ENCODE assay signal across 1 cellular context in the genomic region with DNA sequence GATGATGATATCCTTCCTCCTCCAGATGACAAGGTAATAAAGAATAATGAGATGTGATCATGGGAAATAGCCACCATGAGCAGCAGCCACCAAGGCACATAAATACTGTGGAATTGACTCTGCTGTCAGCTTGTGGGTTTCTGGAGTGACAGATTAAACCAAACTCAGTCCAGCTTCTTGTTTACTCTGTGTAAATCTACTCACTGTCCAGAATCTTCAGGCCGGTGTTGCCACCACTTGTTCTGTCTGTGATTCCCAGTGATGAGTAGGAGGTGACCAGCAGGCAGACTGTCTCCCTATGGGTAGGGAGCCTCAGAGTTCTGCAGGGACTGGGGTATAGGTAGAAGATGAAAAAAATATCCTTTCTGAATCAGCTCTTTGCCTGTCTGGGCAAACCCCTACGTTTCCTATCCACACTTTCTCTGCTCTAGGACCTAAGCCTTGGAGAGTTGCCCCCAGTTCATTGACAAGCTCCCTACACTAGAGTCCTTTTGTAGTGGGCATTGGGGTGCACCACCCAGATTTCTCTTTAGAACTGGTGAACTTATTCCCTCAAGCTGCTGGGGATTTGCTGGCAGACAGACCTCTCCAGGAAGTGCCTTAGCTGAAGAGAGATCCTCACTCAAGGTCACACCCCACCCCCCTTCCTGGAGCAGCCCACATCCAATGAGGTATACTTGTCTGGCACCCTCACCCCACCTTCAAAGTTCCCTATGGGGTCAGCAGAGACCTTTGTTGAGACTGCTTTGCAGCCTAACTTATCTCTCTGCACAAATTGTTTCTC.
TF ChIP-seq lines count a peak whose summit lies in the region.

No MANE protein-coding gene starts in this region.

TF ChIP-seq in HepG2, 621 proteins besides CTCF, POLR2A, EP300 and RAD21 (continued from another document and continues in another):
- TF ChIP-seq, protein P1, sequence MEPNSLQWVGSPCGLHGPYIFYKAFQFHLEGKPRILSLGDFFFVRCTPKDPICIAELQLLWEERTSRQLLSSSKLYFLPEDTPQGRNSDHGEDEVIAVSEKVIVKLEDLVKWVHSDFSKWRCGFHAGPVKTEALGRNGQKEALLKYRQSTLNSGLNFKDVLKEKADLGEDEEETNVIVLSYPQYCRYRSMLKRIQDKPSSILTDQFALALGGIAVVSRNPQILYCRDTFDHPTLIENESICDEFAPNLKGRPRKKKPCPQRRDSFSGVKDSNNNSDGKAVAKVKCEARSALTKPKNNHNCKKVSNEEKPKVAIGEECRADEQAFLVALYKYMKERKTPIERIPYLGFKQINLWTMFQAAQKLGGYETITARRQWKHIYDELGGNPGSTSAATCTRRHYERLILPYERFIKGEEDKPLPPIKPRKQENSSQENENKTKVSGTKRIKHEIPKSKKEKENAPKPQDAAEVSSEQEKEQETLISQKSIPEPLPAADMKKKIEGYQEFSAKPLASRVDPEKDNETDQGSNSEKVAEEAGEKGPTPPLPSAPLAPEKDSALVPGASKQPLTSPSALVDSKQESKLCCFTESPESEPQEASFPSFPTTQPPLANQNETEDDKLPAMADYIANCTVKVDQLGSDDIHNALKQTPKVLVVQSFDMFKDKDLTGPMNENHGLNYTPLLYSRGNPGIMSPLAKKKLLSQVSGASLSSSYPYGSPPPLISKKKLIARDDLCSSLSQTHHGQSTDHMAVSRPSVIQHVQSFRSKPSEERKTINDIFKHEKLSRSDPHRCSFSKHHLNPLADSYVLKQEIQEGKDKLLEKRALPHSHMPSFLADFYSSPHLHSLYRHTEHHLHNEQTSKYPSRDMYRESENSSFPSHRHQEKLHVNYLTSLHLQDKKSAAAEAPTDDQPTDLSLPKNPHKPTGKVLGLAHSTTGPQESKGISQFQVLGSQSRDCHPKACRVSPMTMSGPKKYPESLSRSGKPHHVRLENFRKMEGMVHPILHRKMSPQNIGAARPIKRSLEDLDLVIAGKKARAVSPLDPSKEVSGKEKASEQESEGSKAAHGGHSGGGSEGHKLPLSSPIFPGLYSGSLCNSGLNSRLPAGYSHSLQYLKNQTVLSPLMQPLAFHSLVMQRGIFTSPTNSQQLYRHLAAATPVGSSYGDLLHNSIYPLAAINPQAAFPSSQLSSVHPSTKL (CRISPR knock-in tag; IDR thresholded peaks at IDR 0.05): peak; percentile 61; the same call in 1 of the 2 replicates
- TF ChIP-seq RFX3 (CRISPR knock-in tag; IDR thresholded peaks at IDR 0.05) (no peak), GATAD2A (CRISPR knock-in tag; IDR thresholded peaks at IDR 0.05) (peak; percentile 44; the same call in 1 of the 2 replicates), ZNF879 (CRISPR knock-in tag; IDR thresholded peaks at IDR 0.05) (no peak), KMT2A (CRISPR knock-in tag; IDR thresholded peaks at IDR 0.05) (no peak), MATR3 (CRISPR knock-in tag; IDR thresholded peaks at IDR 0.05) (no peak), MBD4 (IDR thresholded peaks at IDR 0.05; ENCODE audit: borderline replicate concordance, low read length) (no peak), NAIF1 (CRISPR knock-in tag; IDR thresholded peaks at IDR 0.05; ENCODE audit: borderline replicate concordance) (no peak), MTF2 (CRISPR knock-in tag; IDR thresholded peaks at IDR 0.05; ENCODE audit: borderline replicate concordance) (no peak), ZNF124 (CRISPR knock-in tag; IDR thresholded peaks at IDR 0.05) (no peak), RBAK (CRISPR knock-in tag; IDR thresholded peaks at IDR 0.05) (no peak), PAX8 (CRISPR knock-in tag; IDR thresholded peaks at IDR 0.05; ENCODE audit: borderline replicate concordance) (no peak), PHB2 (IDR thresholded peaks at IDR 0.05; ENCODE audit: partially characterized antibody) (no peak), GTF2F1 (IDR thresholded peaks at IDR 0.05; ENCODE audit: low read length) (no peak), THYN1 (CRISPR knock-in tag; IDR thresholded peaks at IDR 0.05; ENCODE audit: borderline replicate concordance, low read depth) (no peak), ZBTB7B (CRISPR knock-in tag; IDR thresholded peaks at IDR 0.05) (peak; percentile 33; the same call in 1 of the 2 replicates), ZNF589 (CRISPR knock-in tag; conservative IDR thresholded peaks at IDR 0.05) (no peak), ZNF225 (CRISPR knock-in tag; IDR thresholded peaks at IDR 0.05) (no peak), ZNF329 (CRISPR knock-in tag; IDR thresholded peaks at IDR 0.05; ENCODE audit: low read depth) (no peak), GTF3A (CRISPR knock-in tag; conservative IDR thresholded peaks at IDR 0.05) (no peak), SUZ12 (IDR thresholded peaks at IDR 0.05; ENCODE audit: low read depth, low read length) (no peak), ZMAT3 (CRISPR knock-in tag; conservative IDR thresholded peaks at IDR 0.05) (no peak), MYC (CRISPR knock-in tag; IDR thresholded peaks at IDR 0.05; ENCODE audit: borderline replicate concordance) (no peak), KDM1A (CRISPR knock-in tag; IDR thresholded peaks at IDR 0.05) (no peak), CREB1 (IDR thresholded peaks at IDR 0.05) (no peak), CREB1 (CRISPR knock-in tag; IDR thresholded peaks at IDR 0.05) (no peak), MEIS1 (CRISPR knock-in tag; IDR thresholded peaks at IDR 0.05; ENCODE audit: borderline replicate concordance) (no peak), ZFP36L1 (CRISPR knock-in tag; IDR thresholded peaks at IDR 0.05) (no peak), ZNF556 (CRISPR knock-in tag; IDR thresholded peaks at IDR 0.05; ENCODE audit: borderline replicate concordance) (no peak), PRMT3 (CRISPR knock-in tag; IDR thresholded peaks at IDR 0.05; ENCODE audit: borderline replicate concordance, low read depth) (no peak), ZBTB38 (CRISPR knock-in tag; IDR thresholded peaks at IDR 0.05) (no peak), RXRB (CRISPR knock-in tag; IDR thresholded peaks at IDR 0.05; ENCODE audit: borderline replicate concordance) (no peak; the same call in 1 of the 2 replicates), MIXL1 (CRISPR knock-in tag; IDR thresholded peaks at IDR 0.05) (no peak)
- TF ChIP-seq, protein P2, sequence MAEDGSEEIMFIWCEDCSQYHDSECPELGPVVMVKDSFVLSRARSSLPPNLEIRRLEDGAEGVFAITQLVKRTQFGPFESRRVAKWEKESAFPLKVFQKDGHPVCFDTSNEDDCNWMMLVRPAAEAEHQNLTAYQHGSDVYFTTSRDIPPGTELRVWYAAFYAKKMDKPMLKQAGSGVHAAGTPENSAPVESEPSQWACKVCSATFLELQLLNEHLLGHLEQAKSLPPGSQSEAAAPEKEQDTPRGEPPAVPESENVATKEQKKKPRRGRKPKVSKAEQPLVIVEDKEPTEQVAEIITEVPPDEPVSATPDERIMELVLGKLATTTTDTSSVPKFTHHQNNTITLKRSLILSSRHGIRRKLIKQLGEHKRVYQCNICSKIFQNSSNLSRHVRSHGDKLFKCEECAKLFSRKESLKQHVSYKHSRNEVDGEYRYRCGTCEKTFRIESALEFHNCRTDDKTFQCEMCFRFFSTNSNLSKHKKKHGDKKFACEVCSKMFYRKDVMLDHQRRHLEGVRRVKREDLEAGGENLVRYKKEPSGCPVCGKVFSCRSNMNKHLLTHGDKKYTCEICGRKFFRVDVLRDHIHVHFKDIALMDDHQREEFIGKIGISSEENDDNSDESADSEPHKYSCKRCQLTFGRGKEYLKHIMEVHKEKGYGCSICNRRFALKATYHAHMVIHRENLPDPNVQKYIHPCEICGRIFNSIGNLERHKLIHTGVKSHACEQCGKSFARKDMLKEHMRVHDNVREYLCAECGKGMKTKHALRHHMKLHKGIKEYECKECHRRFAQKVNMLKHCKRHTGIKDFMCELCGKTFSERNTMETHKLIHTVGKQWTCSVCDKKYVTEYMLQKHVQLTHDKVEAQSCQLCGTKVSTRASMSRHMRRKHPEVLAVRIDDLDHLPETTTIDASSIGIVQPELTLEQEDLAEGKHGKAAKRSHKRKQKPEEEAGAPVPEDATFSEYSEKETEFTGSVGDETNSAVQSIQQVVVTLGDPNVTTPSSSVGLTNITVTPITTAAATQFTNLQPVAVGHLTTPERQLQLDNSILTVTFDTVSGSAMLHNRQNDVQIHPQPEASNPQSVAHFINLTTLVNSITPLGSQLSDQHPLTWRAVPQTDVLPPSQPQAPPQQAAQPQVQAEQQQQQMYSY (CRISPR knock-in tag; IDR thresholded peaks at IDR 0.05): no peak
- TF ChIP-seq, protein P3, sequence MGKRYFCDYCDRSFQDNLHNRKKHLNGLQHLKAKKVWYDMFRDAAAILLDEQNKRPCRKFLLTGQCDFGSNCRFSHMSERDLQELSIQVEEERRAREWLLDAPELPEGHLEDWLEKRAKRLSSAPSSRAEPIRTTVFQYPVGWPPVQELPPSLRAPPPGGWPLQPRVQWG (CRISPR knock-in tag; IDR thresholded peaks at IDR 0.05; ENCODE audit: borderline replicate concordance, low read depth): no peak
- TF ChIP-seq, protein P4, sequence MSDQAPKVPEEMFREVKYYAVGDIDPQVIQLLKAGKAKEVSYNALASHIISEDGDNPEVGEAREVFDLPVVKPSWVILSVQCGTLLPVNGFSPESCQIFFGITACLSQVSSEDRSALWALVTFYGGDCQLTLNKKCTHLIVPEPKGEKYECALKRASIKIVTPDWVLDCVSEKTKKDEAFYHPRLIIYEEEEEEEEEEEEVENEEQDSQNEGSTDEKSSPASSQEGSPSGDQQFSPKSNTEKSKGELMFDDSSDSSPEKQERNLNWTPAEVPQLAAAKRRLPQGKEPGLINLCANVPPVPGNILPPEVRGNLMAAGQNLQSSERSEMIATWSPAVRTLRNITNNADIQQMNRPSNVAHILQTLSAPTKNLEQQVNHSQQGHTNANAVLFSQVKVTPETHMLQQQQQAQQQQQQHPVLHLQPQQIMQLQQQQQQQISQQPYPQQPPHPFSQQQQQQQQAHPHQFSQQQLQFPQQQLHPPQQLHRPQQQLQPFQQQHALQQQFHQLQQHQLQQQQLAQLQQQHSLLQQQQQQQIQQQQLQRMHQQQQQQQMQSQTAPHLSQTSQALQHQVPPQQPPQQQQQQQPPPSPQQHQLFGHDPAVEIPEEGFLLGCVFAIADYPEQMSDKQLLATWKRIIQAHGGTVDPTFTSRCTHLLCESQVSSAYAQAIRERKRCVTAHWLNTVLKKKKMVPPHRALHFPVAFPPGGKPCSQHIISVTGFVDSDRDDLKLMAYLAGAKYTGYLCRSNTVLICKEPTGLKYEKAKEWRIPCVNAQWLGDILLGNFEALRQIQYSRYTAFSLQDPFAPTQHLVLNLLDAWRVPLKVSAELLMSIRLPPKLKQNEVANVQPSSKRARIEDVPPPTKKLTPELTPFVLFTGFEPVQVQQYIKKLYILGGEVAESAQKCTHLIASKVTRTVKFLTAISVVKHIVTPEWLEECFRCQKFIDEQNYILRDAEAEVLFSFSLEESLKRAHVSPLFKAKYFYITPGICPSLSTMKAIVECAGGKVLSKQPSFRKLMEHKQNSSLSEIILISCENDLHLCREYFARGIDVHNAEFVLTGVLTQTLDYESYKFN (CRISPR knock-in tag; conservative IDR thresholded peaks at IDR 0.05): no peak
- TF ChIP-seq, protein P5, sequence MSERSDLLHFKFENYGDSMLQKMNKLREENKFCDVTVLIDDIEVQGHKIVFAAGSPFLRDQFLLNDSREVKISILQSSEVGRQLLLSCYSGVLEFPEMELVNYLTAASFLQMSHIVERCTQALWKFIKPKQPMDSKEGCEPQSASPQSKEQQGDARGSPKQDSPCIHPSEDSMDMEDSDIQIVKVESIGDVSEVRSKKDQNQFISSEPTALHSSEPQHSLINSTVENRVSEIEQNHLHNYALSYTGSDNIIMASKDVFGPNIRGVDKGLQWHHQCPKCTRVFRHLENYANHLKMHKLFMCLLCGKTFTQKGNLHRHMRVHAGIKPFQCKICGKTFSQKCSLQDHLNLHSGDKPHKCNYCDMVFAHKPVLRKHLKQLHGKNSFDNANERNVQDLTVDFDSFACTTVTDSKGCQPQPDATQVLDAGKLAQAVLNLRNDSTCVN (CRISPR knock-in tag; IDR thresholded peaks at IDR 0.05; ENCODE audit: borderline replicate concordance): peak; percentile 82; the same call in 1 of the 2 replicates
- TF ChIP-seq, protein P6, sequence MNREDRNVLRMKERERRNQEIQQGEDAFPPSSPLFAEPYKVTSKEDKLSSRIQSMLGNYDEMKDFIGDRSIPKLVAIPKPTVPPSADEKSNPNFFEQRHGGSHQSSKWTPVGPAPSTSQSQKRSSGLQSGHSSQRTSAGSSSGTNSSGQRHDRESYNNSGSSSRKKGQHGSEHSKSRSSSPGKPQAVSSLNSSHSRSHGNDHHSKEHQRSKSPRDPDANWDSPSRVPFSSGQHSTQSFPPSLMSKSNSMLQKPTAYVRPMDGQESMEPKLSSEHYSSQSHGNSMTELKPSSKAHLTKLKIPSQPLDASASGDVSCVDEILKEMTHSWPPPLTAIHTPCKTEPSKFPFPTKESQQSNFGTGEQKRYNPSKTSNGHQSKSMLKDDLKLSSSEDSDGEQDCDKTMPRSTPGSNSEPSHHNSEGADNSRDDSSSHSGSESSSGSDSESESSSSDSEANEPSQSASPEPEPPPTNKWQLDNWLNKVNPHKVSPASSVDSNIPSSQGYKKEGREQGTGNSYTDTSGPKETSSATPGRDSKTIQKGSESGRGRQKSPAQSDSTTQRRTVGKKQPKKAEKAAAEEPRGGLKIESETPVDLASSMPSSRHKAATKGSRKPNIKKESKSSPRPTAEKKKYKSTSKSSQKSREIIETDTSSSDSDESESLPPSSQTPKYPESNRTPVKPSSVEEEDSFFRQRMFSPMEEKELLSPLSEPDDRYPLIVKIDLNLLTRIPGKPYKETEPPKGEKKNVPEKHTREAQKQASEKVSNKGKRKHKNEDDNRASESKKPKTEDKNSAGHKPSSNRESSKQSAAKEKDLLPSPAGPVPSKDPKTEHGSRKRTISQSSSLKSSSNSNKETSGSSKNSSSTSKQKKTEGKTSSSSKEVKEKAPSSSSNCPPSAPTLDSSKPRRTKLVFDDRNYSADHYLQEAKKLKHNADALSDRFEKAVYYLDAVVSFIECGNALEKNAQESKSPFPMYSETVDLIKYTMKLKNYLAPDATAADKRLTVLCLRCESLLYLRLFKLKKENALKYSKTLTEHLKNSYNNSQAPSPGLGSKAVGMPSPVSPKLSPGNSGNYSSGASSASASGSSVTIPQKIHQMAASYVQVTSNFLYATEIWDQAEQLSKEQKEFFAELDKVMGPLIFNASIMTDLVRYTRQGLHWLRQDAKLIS (CRISPR knock-in tag; IDR thresholded peaks at IDR 0.05): no peak
- TF ChIP-seq, protein P7, sequence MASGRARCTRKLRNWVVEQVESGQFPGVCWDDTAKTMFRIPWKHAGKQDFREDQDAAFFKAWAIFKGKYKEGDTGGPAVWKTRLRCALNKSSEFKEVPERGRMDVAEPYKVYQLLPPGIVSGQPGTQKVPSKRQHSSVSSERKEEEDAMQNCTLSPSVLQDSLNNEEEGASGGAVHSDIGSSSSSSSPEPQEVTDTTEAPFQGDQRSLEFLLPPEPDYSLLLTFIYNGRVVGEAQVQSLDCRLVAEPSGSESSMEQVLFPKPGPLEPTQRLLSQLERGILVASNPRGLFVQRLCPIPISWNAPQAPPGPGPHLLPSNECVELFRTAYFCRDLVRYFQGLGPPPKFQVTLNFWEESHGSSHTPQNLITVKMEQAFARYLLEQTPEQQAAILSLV (CRISPR knock-in tag; IDR thresholded peaks at IDR 0.05; ENCODE audit: borderline replicate concordance): no peak
- TF ChIP-seq, protein P8, sequence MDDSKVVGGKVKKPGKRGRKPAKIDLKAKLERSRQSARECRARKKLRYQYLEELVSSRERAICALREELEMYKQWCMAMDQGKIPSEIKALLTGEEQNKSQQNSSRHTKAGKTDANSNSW (CRISPR knock-in tag; IDR thresholded peaks at IDR 0.05; ENCODE audit: borderline replicate concordance): no peak
- TF ChIP-seq, protein P9, sequence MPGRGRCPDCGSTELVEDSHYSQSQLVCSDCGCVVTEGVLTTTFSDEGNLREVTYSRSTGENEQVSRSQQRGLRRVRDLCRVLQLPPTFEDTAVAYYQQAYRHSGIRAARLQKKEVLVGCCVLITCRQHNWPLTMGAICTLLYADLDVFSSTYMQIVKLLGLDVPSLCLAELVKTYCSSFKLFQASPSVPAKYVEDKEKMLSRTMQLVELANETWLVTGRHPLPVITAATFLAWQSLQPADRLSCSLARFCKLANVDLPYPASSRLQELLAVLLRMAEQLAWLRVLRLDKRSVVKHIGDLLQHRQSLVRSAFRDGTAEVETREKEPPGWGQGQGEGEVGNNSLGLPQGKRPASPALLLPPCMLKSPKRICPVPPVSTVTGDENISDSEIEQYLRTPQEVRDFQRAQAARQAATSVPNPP (CRISPR knock-in tag; IDR thresholded peaks at IDR 0.05): no peak
